1 cellular context compared by ENCODE assay signal in the genomic region with DNA sequence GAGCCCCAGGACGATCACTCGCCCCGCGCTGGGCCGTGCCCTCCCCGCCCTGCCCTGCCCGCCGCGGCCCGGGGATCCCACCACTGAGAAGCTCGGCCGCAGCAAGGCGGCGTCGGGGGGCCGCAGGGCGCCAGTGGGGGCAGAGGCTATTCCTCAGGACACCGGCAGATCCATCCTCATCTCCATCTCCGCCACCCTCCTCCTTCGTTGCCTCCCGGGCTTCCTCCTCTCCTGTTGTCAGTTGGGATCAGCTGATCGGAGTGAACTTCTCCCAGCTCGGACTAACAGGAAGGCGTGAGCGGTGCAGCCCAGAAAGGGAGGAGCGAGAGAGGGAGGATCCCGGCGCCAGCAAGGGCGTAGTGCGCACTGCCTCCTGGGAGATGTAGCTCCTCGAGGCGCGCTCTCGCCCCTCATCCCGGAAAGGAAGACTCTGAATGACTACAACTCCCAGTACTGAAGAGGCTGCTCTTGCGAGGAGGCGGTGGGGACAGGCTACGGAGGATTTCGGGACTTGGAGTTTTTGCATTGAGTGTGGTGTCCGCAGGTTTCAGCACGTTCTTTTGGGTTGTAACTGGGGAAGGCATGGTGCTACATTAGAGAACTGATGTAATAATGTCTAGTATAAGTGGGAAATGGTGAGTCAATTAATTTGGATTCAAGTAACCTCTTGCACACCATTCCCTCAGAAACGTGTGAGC.
TF ChIP-seq lines count a peak whose summit lies in the region.

A gene with protein sequence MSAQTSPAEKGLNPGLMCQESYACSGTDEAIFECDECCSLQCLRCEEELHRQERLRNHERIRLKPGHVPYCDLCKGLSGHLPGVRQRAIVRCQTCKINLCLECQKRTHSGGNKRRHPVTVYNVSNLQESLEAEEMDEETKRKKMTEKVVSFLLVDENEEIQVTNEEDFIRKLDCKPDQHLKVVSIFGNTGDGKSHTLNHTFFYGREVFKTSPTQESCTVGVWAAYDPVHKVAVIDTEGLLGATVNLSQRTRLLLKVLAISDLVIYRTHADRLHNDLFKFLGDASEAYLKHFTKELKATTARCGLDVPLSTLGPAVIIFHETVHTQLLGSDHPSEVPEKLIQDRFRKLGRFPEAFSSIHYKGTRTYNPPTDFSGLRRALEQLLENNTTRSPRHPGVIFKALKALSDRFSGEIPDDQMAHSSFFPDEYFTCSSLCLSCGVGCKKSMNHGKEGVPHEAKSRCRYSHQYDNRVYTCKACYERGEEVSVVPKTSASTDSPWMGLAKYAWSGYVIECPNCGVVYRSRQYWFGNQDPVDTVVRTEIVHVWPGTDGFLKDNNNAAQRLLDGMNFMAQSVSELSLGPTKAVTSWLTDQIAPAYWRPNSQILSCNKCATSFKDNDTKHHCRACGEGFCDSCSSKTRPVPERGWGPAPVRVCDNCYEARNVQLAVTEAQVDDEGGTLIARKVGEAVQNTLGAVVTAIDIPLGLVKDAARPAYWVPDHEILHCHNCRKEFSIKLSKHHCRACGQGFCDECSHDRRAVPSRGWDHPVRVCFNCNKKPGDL (minus strand): TSS at position 262 of the 698 bp plus-strand sequence. CDS start 2,598 bp downstream, outside the sequence.

TF ChIP-seq in HepG2, 621 proteins besides CTCF, POLR2A, EP300 and RAD21 (continued from another document and continues in another):
- TF ChIP-seq, protein P1, sequence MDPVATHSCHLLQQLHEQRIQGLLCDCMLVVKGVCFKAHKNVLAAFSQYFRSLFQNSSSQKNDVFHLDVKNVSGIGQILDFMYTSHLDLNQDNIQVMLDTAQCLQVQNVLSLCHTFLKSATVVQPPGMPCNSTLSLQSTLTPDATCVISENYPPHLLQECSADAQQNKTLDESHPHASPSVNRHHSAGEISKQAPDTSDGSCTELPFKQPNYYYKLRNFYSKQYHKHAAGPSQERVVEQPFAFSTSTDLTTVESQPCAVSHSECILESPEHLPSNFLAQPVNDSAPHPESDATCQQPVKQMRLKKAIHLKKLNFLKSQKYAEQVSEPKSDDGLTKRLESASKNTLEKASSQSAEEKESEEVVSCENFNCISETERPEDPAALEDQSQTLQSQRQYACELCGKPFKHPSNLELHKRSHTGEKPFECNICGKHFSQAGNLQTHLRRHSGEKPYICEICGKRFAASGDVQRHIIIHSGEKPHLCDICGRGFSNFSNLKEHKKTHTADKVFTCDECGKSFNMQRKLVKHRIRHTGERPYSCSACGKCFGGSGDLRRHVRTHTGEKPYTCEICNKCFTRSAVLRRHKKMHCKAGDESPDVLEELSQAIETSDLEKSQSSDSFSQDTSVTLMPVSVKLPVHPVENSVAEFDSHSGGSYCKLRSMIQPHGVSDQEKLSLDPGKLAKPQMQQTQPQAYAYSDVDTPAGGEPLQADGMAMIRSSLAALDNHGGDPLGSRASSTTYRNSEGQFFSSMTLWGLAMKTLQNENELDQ (CRISPR knock-in tag; IDR thresholded peaks at IDR 0.05; ENCODE audit: borderline replicate concordance): no peak
- TF ChIP-seq ZFX (CRISPR knock-in tag; IDR thresholded peaks at IDR 0.05; ENCODE audit: low read depth) (peak; percentile 81), NAIF1 (CRISPR knock-in tag; IDR thresholded peaks at IDR 0.05; ENCODE audit: borderline replicate concordance) (no peak), DPF2 (CRISPR knock-in tag; IDR thresholded peaks at IDR 0.05; ENCODE audit: borderline replicate concordance, low read depth) (no peak), ZSCAN22 (CRISPR knock-in tag; IDR thresholded peaks at IDR 0.05) (no peak), HOXA7 (CRISPR knock-in tag; IDR thresholded peaks at IDR 0.05) (no peak), LCORL (IDR thresholded peaks at IDR 0.05) (no peak), LCORL (CRISPR knock-in tag; IDR thresholded peaks at IDR 0.05) (0 out of 2 replicates have a peak, but pooled peaks have one; percentile 20), ZNF670 (CRISPR knock-in tag; IDR thresholded peaks at IDR 0.05; ENCODE audit: borderline replicate concordance) (no peak), ZBTB8A (CRISPR knock-in tag; IDR thresholded peaks at IDR 0.05; ENCODE audit: borderline replicate concordance, low read depth) (no peak), ZBTB7B (CRISPR knock-in tag; IDR thresholded peaks at IDR 0.05) (no peak), PHF20 (CRISPR knock-in tag; IDR thresholded peaks at IDR 0.05) (peak; percentile 70), MED8 (CRISPR knock-in tag; IDR thresholded peaks at IDR 0.05; ENCODE audit: insufficient replicate concordance) (no peak), GATAD1 (CRISPR knock-in tag; IDR thresholded peaks at IDR 0.05) (peak; percentile 82), ZNF563 (CRISPR knock-in tag; IDR thresholded peaks at IDR 0.05) (no peak), POLR2AphosphoS5 (IDR thresholded peaks at IDR 0.05; ENCODE audit: low read depth, low read length) (peak; percentile 75), ZNF160 (CRISPR knock-in tag; IDR thresholded peaks at IDR 0.05) (no peak), AKAP8 (CRISPR knock-in tag; IDR thresholded peaks at IDR 0.05) (no peak), NR1H2 (CRISPR knock-in tag; IDR thresholded peaks at IDR 0.05; ENCODE audit: borderline replicate concordance, low read depth) (no peak), ZNF260 (CRISPR knock-in tag; IDR thresholded peaks at IDR 0.05; ENCODE audit: borderline replicate concordance, low read depth) (no peak), ZNF839 (CRISPR knock-in tag; IDR thresholded peaks at IDR 0.05; ENCODE audit: borderline replicate concordance) (no peak), BRCA1 (CRISPR knock-in tag; IDR thresholded peaks at IDR 0.05) (no peak), SPEN (CRISPR knock-in tag; IDR thresholded peaks at IDR 0.05; ENCODE audit: low read depth) (no peak; the same call in 1 of the 2 replicates), ZSCAN9 (CRISPR knock-in tag; IDR thresholded peaks at IDR 0.05; ENCODE audit: borderline replicate concordance) (no peak), POLR2G (IDR thresholded peaks at IDR 0.05; ENCODE audit: low read depth, low read length) (peak; percentile 76), HNF4A (CRISPR knock-in tag; IDR thresholded peaks at IDR 0.05) (peak; percentile 13; the same call in 1 of the 2 replicates)
- TF ChIP-seq, protein P2, sequence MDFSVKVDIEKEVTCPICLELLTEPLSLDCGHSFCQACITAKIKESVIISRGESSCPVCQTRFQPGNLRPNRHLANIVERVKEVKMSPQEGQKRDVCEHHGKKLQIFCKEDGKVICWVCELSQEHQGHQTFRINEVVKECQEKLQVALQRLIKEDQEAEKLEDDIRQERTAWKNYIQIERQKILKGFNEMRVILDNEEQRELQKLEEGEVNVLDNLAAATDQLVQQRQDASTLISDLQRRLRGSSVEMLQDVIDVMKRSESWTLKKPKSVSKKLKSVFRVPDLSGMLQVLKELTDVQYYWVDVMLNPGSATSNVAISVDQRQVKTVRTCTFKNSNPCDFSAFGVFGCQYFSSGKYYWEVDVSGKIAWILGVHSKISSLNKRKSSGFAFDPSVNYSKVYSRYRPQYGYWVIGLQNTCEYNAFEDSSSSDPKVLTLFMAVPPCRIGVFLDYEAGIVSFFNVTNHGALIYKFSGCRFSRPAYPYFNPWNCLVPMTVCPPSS (IDR thresholded peaks at IDR 0.05): no peak
- TF ChIP-seq, protein P3, sequence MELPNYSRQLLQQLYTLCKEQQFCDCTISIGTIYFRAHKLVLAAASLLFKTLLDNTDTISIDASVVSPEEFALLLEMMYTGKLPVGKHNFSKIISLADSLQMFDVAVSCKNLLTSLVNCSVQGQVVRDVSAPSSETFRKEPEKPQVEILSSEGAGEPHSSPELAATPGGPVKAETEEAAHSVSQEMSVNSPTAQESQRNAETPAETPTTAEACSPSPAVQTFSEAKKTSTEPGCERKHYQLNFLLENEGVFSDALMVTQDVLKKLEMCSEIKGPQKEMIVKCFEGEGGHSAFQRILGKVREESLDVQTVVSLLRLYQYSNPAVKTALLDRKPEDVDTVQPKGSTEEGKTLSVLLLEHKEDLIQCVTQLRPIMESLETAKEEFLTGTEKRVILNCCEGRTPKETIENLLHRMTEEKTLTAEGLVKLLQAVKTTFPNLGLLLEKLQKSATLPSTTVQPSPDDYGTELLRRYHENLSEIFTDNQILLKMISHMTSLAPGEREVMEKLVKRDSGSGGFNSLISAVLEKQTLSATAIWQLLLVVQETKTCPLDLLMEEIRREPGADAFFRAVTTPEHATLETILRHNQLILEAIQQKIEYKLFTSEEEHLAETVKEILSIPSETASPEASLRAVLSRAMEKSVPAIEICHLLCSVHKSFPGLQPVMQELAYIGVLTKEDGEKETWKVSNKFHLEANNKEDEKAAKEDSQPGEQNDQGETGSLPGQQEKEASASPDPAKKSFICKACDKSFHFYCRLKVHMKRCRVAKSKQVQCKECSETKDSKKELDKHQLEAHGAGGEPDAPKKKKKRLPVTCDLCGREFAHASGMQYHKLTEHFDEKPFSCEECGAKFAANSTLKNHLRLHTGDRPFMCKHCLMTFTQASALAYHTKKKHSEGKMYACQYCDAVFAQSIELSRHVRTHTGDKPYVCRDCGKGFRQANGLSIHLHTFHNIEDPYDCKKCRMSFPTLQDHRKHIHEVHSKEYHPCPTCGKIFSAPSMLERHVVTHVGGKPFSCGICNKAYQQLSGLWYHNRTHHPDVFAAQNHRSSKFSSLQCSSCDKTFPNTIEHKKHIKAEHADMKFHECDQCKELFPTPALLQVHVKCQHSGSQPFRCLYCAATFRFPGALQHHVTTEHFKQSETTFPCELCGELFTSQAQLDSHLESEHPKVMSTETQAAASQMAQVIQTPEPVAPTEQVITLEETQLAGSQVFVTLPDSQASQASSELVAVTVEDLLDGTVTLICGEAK (IDR thresholded peaks at IDR 0.05): no peak
- TF ChIP-seq, protein P3 (CRISPR knock-in tag; IDR thresholded peaks at IDR 0.05): peak; percentile 52; the same call in 1 of the 2 replicates
- TF ChIP-seq, protein P4, sequence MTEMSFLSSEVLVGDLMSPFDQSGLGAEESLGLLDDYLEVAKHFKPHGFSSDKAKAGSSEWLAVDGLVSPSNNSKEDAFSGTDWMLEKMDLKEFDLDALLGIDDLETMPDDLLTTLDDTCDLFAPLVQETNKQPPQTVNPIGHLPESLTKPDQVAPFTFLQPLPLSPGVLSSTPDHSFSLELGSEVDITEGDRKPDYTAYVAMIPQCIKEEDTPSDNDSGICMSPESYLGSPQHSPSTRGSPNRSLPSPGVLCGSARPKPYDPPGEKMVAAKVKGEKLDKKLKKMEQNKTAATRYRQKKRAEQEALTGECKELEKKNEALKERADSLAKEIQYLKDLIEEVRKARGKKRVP (CRISPR knock-in tag; IDR thresholded peaks at IDR 0.05): no peak; a peak in 1 of 4 replicates
- TF ChIP-seq, protein P5, sequence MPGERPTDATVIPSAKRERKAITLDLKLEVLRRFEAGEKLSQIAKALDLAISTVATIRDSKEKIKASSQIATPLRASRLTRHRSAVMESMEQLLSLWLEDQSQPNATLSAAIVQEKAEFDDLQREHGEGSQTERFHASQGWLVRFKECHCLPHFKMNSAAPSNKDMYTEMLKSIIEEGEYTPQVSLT (CRISPR knock-in tag; IDR thresholded peaks at IDR 0.05; ENCODE audit: borderline replicate concordance, low read depth): no peak
- TF ChIP-seq, protein P6, sequence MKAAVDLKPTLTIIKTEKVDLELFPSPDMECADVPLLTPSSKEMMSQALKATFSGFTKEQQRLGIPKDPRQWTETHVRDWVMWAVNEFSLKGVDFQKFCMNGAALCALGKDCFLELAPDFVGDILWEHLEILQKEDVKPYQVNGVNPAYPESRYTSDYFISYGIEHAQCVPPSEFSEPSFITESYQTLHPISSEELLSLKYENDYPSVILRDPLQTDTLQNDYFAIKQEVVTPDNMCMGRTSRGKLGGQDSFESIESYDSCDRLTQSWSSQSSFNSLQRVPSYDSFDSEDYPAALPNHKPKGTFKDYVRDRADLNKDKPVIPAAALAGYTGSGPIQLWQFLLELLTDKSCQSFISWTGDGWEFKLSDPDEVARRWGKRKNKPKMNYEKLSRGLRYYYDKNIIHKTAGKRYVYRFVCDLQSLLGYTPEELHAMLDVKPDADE (CRISPR knock-in tag; IDR thresholded peaks at IDR 0.05): no peak
- TF ChIP-seq, protein P7, sequence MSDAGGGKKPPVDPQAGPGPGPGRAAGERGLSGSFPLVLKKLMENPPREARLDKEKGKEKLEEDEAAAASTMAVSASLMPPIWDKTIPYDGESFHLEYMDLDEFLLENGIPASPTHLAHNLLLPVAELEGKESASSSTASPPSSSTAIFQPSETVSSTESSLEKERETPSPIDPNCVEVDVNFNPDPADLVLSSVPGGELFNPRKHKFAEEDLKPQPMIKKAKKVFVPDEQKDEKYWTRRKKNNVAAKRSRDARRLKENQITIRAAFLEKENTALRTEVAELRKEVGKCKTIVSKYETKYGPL (CRISPR knock-in tag; IDR thresholded peaks at IDR 0.05): no peak
